ENCODE assay signal across 8 cellular contexts in the genomic region with DNA sequence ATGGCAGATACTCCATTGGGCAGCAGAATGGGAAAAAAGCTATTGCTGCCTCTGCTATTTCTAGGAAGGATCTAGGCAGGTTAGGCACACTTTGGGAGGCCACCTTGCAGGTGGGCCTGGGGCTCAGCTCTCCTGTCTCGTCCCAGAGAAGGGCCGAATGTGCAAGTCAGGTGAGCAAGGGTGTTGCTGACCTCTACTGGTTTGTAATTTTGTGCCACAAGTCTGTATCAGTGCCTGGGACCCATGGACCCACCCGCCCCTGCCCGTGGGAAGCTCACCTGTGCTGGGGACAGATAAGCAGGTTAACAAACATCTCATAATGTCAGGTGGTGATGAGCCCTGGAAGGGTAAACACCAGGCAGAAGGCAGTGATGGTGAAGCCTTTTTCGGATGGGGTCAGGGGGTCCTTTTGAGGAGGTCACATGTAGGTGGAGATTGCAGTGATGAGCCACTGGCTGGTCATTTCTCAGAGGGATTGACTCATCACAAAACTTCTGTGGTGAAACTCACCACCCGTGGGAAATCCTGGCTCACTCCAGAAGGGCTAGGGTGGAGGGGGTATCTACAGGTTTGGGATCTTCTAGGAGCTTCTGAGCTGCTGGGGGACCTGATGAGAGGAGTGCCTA.
A peak's percentile ranks its signal among the peaks of the same experiment; 100 is the strongest.
DNase-seq lines count a peak whose midpoint lies in the region; ATAC-seq, FAIRE-seq and TF ChIP-seq lines count a peak whose summit lies in the region.

No MANE protein-coding gene starts in this region.

- H4K20me1 ChIP-seq in keratinocyte (ENCODE audit: control insufficient read depth, extremely low read depth, insufficient read depth, low read length) (no peaks in the 10 kb centered on the region), PC-9 (ENCODE audit: insufficient read depth) (no peaks in the 10 kb centered on the region)

- H3F3A ChIP-seq in PC-9 (ENCODE audit: insufficient read depth, low read depth), result no peaks in the 10 kb centered on the region

- dilution Hi-C loops in keratinocyte (cut with MboI; ENCODE audit: extremely low pct_ligation_motif_present, low sequenced_read_pairs), result no loop called here

- H3K4me1 Mint-ChIP-seq in T-helper 2 cell treated with Interferon-gamma antibody and Interleukin-4, amounts not matched to agents 5 μg/mL and 100 μg/mL, for 36 hours (ENCODE audit: low read depth), result peaks cover 49% of the 10 kb centered on the region

- H3K36me3 ChIP-seq in keratinocyte (ENCODE audit: control insufficient read depth in 2 of 2, extremely low read depth in 1 of 2, insufficient read depth in 2 of 2, low read length in 2 of 2), result no peaks in the 10 kb centered on the region
- no peaks in the 10 kb centered on the region for H3K36me3 ChIP-seq in PC-9 (ENCODE audit: low read depth)

- no peaks in the 10 kb centered on the region for H3K9me1 ChIP-seq in keratinocyte (ENCODE audit: control insufficient read depth, extremely low read depth, insufficient read depth, low read length)

- H3K4me1 ChIP-seq in keratinocyte (ENCODE audit: control insufficient read depth, extremely low read depth, insufficient read depth, low read length), result peaks cover 27% of the 10 kb centered on the region
- no peaks in the 10 kb centered on the region for H3K4me1 ChIP-seq in PC-9 (replicated peaks; ENCODE audit: insufficient read depth)

- peaks cover 18% of the 10 kb centered on the region for H3K9me3 Mint-ChIP-seq in T-helper 2 cell treated with Interferon-gamma antibody and Interleukin-4, amounts not matched to agents 5 μg/mL and 100 μg/mL, for 36 hours

- no TSS peak for BruUV-seq in PC-9 (replicated peaks; lab: Mats Ljungman, UMichigan)

- H3K9me3 ChIP-seq in keratinocyte (ENCODE audit: control insufficient read depth, low read depth, low read length) (no peaks in the 10 kb centered on the region), PC-9 (ENCODE audit: insufficient read depth, low read depth) (no peaks in the 10 kb centered on the region)

- peak in 2 of 3 experiments; percentile 26 to 69 for TF ChIP-seq CTCF in keratinocyte (optimal IDR thresholded peaks at IDR 0.05 in 1 of 3, IDR thresholded peaks at IDR 0.05 in 1 of 3, conservative IDR thresholded peaks at IDR 0.05 in 1 of 3; ENCODE audit: extremely low read depth in 1 of 3, insufficient read depth in 2 of 3, low read length in 3 of 3)
- no peak for TF ChIP-seq CTCF in PC-9 (conservative IDR thresholded peaks at IDR 0.05)

- H3K79me2 ChIP-seq in keratinocyte (ENCODE audit: control insufficient read depth, insufficient read depth, low read length) (no peaks in the 10 kb centered on the region), PC-9 (ENCODE audit: low read depth) (no peaks in the 10 kb centered on the region)

- H3K27ac ChIP-seq in keratinocyte (ENCODE audit: control insufficient read depth, insufficient read depth, low read length), result no peak overlapping the region
- no peak overlapping the region for H3K27ac ChIP-seq in PC-9

- POLR2A ChIA-PET in PC-9 (lab: Charles Lee; ENCODE audit: unreplicated experiment), result interaction anchor here (0.6 kb wide), 1 partner anchor 327 kb away, joined by 3 read pairs; no protein-coding TSS in a partner anchor

- H3K27me3 Mint-ChIP-seq in T-helper 2 cell treated with Interferon-gamma antibody and Interleukin-4, amounts not matched to agents 5 μg/mL and 100 μg/mL, for 36 hours (ENCODE audit: low read depth), result no peaks in the 10 kb centered on the region

- H3K27ac Mint-ChIP-seq in T-helper 2 cell treated with Interferon-gamma antibody and Interleukin-4, amounts not matched to agents 5 μg/mL and 100 μg/mL, for 36 hours, result peak overlapping the region; percentile 66

- DNase-seq in GM03348 (ENCODE audit: low spot score) (peak; percentile 58), keratinocyte (ENCODE audit: low read depth, low spot score) (no peak), amniotic stem cell (lab: John Stamatoyannopoulos, UW) (no peak), anterior cingulate cortex (lab: John Stamatoyannopoulos, UW) (no peak), PC-9 (no peak), hippocampal formation (lab: John Stamatoyannopoulos, UW) (no peak)
- peak; percentile 66 for DNase-seq in T-helper 2 cell treated with Interferon-gamma antibody and Interleukin-4, amounts not matched to agents 5 μg/mL and 100 μg/mL, for 36 hours (ENCODE audit: low spot score)

- no peak for FAIRE-seq in keratinocyte (lab: Jason Lieb, UNC)

- H3K36me3 Mint-ChIP-seq in T-helper 2 cell treated with Interferon-gamma antibody and Interleukin-4, amounts not matched to agents 5 μg/mL and 100 μg/mL, for 36 hours (ENCODE audit: low read depth), result peaks cover 22% of the 10 kb centered on the region

- ATAC-seq in GM21786 (IDR thresholded peaks at IDR 0.05; ENCODE audit: unreplicated experiment), result peak; percentile 46

- no peak overlapping the region for H3K4me3 ChIP-seq in keratinocyte (ENCODE audit: control insufficient read depth in 2 of 3, extremely low read depth in 1 of 3, insufficient read depth in 2 of 3, low read depth in 1 of 3, low read length in 3 of 3)
- H3K4me3 ChIP-seq in PC-9, result no peak overlapping the region

- CTCF ChIA-PET in PC-9 (lab: Charles Lee), result no interaction called here

- H2AFZ ChIP-seq in keratinocyte (ENCODE audit: control insufficient read depth, low read length) (peak overlapping the region; percentile 25), PC-9 (no peak overlapping the region)

- H3K4me2 ChIP-seq in keratinocyte (ENCODE audit: control insufficient read depth, extremely low read depth, insufficient read depth, low read depth, low read length) (peak overlapping the region; percentile 36), PC-9 (no peak overlapping the region)

- no peaks in the 10 kb centered on the region for H3K9me2 ChIP-seq in PC-9 (ENCODE audit: insufficient read depth)

- H3K4me3 Mint-ChIP-seq in T-helper 2 cell treated with Interferon-gamma antibody and Interleukin-4, amounts not matched to agents 5 μg/mL and 100 μg/mL, for 36 hours, result peak overlapping the region; percentile 57

- no peak overlapping the region for H3K9ac ChIP-seq in keratinocyte (ENCODE audit: control insufficient read depth, extremely low read depth, insufficient read depth, low read length)

- intact Hi-C loops in PC-9 (cut with micrococcal nuclease; ENCODE audit: unreplicated experiment), result loop anchor here (2.0 to 5.0 kb wide), 2 partner anchors 285 to 596 kb away; no protein-coding TSS in a partner anchor

- H3K27me3 ChIP-seq in keratinocyte (ENCODE audit: control insufficient read depth, extremely low read depth, insufficient read depth, low read length) (peaks cover 13% of the 10 kb centered on the region), PC-9 (ENCODE audit: insufficient read depth, low read depth) (no peaks in the 10 kb centered on the region; the same call in 1 of the 2 replicates)

Comparison
In these comparisons a context has a peak if more than half of its experiments do, and no peak if none do; other contexts are left out.
1. DNase-seq: peak in GM03348 (single experiment) and T-helper 2 cell treated with Interferon-gamma antibody and Interleukin-4, amounts not matched to agents 5 μg/mL and 100 μg/mL, for 36 hours (single experiment); none in keratinocyte (single experiment), amniotic stem cell (single experiment), anterior cingulate cortex (0 of 58), PC-9 (0 of 2) and hippocampal formation (0 of 2).